25 cellular contexts compared by ENCODE assay signal in the genomic region with DNA sequence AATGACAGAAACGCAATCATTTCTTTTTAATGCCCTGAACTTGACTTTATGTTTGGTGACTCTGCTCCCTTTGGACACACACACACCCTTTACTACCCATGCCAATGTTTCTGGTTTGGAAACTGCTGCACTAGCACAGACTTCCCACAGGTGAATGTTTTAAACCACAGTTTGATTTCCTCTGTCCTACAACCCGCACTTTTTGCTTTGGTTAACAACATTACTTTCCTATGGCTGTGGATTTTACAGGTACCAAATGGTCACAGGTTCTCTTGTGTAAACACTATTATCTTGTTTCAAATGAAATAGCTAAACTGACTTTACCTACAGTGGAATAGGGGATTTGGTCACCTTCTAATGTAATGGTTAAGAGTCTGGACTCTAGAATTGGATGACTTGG.
"Had no signal": no experiment of that assay in that cellular context is flagged by ENCODE, and none has a peak within 500 bp of the region (broad histone marks: within the 10 kb centered on the region; RNA-seq: fewer than 3 reads in every experiment).

No MANE protein-coding gene starts in this region.

- H3K4me3 Mint-ChIP-seq: naive thymus-derived CD4-positive, alpha-beta T cell; natural killer cell treated with Interleukin-12 subunit alpha and Interleukin-12 subunit beta and Interleukin-15 and Interleukin-18, amount 100 ng/mL, for 72 hours; neural crest cell; stimulated activated naive B cell treated with anti-CD40 and anti-IgM and Interleukin-4, amounts not matched to agents 10 μg/mL and 1 μg/mL and 100 μg/mL, for 72 hours had no signal

- H3K9ac ChIP-seq: parathyroid adenoma had no signal

- H3K36me3 ChIP-seq: heart right ventricle, left lung, lower lobe of right lung, neutrophil, right atrium auricular region, right lobe of liver, stomach, thyroid gland, upper lobe of right lung had no signal

- H3K27ac ChIP-seq: heart right ventricle, hepatocyte, left lung, lower lobe of right lung, neutrophil, parathyroid adenoma, right atrium auricular region, right lobe of liver, stomach, testis, thyroid gland, upper lobe of right lung had no signal

- H3K9me3 ChIP-seq: left lung, lower lobe of right lung, neutrophil, right atrium auricular region, right lobe of liver, stomach, testis, thyroid gland, upper lobe of right lung had no signal

- DNase-seq: heart right ventricle; islet precursor cell; left lung; lower lobe of right lung; mammary epithelial cell; mesenchymal stem cell; naive thymus-derived CD4-positive, alpha-beta T cell; occipital lobe; right lobe of liver; stimulated activated CD4-positive, alpha-beta T cell treated with anti-CD3 and anti-CD28 coated beads, Interleukin-1b, Interleukin-23, amount 100 ng/mL, for 48 hours; stimulated activated CD4-positive, alpha-beta T cell treated with anti-CD3 and anti-CD28 coated beads, Interleukin-4, amount 100 ng/mL, for 1 hour; stimulated activated naive B cell treated with anti-CD40 and anti-IgM and Interleukin-4, amounts not matched to agents 10 μg/mL and 1 μg/mL and 100 μg/mL, for 72 hours; stimulated activated naive CD8-positive, alpha-beta T cell treated with anti-CD3 and anti-CD28 coated beads, Interleukin-15, Interleukin-2, amounts not matched to agents 100 U/mL and 50 U/mL, for 24 hours; stomach; testis; thyroid gland; trophoblast cell; upper lobe of right lung had no signal

- H3K9me3 Mint-ChIP-seq: natural killer cell treated with Interleukin-12 subunit alpha and Interleukin-12 subunit beta and Interleukin-15 and Interleukin-18, amount 100 ng/mL, for 72 hours; neural crest cell had no signal

- H3K36me3 Mint-ChIP-seq: natural killer cell treated with Interleukin-12 subunit alpha and Interleukin-12 subunit beta and Interleukin-15 and Interleukin-18, amount 100 ng/mL, for 72 hours; stimulated activated naive B cell treated with anti-CD40 and anti-IgM and Interleukin-4, amounts not matched to agents 10 μg/mL and 1 μg/mL and 100 μg/mL, for 72 hours had no signal

- H3K27me3 ChIP-seq: heart right ventricle, hepatocyte, left lung, neutrophil, right atrium auricular region, right lobe of liver, stomach, testis, thyroid gland, upper lobe of right lung had no signal

- H3K27ac Mint-ChIP-seq: naive thymus-derived CD4-positive, alpha-beta T cell; natural killer cell treated with Interleukin-12 subunit alpha and Interleukin-12 subunit beta and Interleukin-15 and Interleukin-18, amount 100 ng/mL, for 72 hours; stimulated activated naive B cell treated with anti-CD40 and anti-IgM and Interleukin-4, amounts not matched to agents 10 μg/mL and 1 μg/mL and 100 μg/mL, for 72 hours had no signal

- ATAC-seq: heart right ventricle; left lung; lower lobe of right lung; naive thymus-derived CD4-positive, alpha-beta T cell; natural killer cell treated with Interleukin-12 subunit alpha and Interleukin-12 subunit beta and Interleukin-15 and Interleukin-18, amount 100 ng/mL, for 72 hours; stimulated activated naive B cell treated with anti-CD40 and anti-IgM and Interleukin-4, amounts not matched to agents 10 μg/mL and 1 μg/mL and 100 μg/mL, for 72 hours; stimulated activated naive CD8-positive, alpha-beta T cell treated with anti-CD3 and anti-CD28 coated beads, Interleukin-15, Interleukin-2, amounts not matched to agents 100 U/mL and 50 U/mL, for 24 hours; upper lobe of right lung had no signal

- H3K4me3 ChIP-seq: heart right ventricle, hepatocyte, left lung, lower lobe of right lung, right atrium auricular region, right lobe of liver, smooth muscle cell, stomach, testis, thyroid gland, upper lobe of right lung had no signal

- H3K4me1 ChIP-seq: heart right ventricle, left lung, lower lobe of right lung, parathyroid adenoma, right atrium auricular region, right lobe of liver, testis, upper lobe of right lung had no signal

- H3K27me3 Mint-ChIP-seq: stimulated activated naive B cell treated with anti-CD40 and anti-IgM and Interleukin-4, amounts not matched to agents 10 μg/mL and 1 μg/mL and 100 μg/mL, for 72 hours had no signal
